10 cellular contexts compared by ENCODE assay signal in the genomic region with DNA sequence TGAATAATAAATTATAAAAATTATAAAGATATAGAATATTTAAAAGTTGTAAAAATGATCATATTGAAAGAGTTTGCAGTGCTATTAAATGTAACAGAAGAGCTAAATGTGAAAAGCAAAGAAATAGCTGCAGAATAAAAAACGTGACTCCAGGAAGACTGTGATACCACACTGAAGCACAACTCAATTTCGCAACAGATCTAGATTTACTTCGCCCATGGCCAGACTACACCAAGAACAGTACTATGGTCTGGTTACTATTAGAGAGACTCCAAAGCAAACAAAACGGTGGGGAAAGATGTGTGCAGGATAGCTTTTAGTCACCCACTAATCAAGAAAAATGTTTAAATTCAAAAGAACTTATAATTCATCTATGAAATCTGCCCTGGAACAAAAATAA. TPM values are rescaled to one million over a fixed set of nuclear protein-coding genes. Genes with fewer than 3 reads are reported as not detected.
DNase-seq lines count a peak whose midpoint lies in the region; ATAC-seq, FAIRE-seq and TF ChIP-seq lines count a peak whose summit lies in the region.
"Had no signal": no experiment of that assay in that cellular context is flagged by ENCODE, and none has a peak within 500 bp of the region (broad histone marks: within the 10 kb centered on the region; RNA-seq: fewer than 3 reads in every experiment).

No MANE protein-coding gene starts in this region.

- POLR2A ChIA-PET in GM12878 (lab: Charles Lee) = interaction anchor here (0.8 to 1.7 kb wide), 2 partner anchors 37 to 39 kb away, joined by 3 to 4 read pairs; no protein-coding TSS in a partner anchor

- DNase-seq in GM03348 (ENCODE audit: low spot score) (peak; percentile 43), MV-4-11 (lab: John Stamatoyannopoulos, UW) (peak; percentile 56), GM12878 (ENCODE audit: low read depth, low spot score) (no peak), left cardiac atrium (no peak)
- DNase-seq: activated CD4-positive, alpha-beta T cell treated with anti-CD3 and anti-CD28 coated beads for 1 hour; NCI-H1694 treated with DMSO at 0.1 percent for 48 hours had no signal

- H3K4me3 Mint-ChIP-seq in nephron = peak overlapping the region; percentile 83 to 99 (median 95)

- H3K9me3 Mint-ChIP-seq in nephron = no peaks in the 10 kb centered on the region

- no peaks in the 10 kb centered on the region for H3K27me3 ChIP-seq in GM12878 (replicated peaks in 1 of 2; ENCODE audit: control insufficient read depth in 2 of 2, insufficient read depth in 2 of 2, low read length in 1 of 2)

- H3K4me2 ChIP-seq in GM12878 (ENCODE audit: control insufficient read depth, insufficient read depth) = peak overlapping the region; percentile 72; the same call in 1 of the 2 replicates

- no peaks in the 10 kb centered on the region for H3K9me3 ChIP-seq in GM12878 (replicated peaks; ENCODE audit: control insufficient read depth, insufficient read depth, low read length)

- ATAC-seq in GM12878 (no peak), GM19328 (IDR thresholded peaks at IDR 0.05; ENCODE audit: unreplicated experiment) (no peak), left cardiac atrium (no peak), HG03457 (IDR thresholded peaks at IDR 0.05; ENCODE audit: unreplicated experiment) (no peak)

- H3K27ac Mint-ChIP-seq in nephron = peak overlapping the region; percentile 31 to 91 (median 40)

- no peak overlapping the region for H2AFZ ChIP-seq in GM12878 (ENCODE audit: control insufficient read depth, low read depth, low read length)

- peaks cover 4% of the 10 kb centered on the region for H3K27me3 Mint-ChIP-seq in nephron (ENCODE audit: low read depth)

- no peaks in the 10 kb centered on the region for H4K20me1 ChIP-seq in GM12878 (ENCODE audit: control insufficient read depth, insufficient read depth)

- CTCF ChIA-PET in GM12878 (lab: Yijun Ruan, JAX) = interaction anchor here (1.4 kb wide), 1 partner anchor 45 kb away, joined by 3 read pairs; no protein-coding TSS in a partner anchor

- RAD21 ChIA-PET in GM12878 (lab: Charles Lee; ENCODE audit: unreplicated experiment) = interaction anchor here (0.6 to 3.2 kb wide), 3 partner anchors 53 to 90 kb away, joined by 3 to 33 read pairs (median 3); no protein-coding TSS in a partner anchor

- no peak overlapping the region for H3K27ac ChIP-seq in GM12878 (ENCODE audit: control insufficient read depth, insufficient read depth)

- BruUV-seq in GM12878 (replicated peaks; lab: Mats Ljungman, UMichigan) = no TSS peak

- no peaks in the 10 kb centered on the region for H3K36me3 ChIP-seq in GM12878 (ENCODE audit: control insufficient read depth in 2 of 2, insufficient read depth in 2 of 2, low read length in 1 of 2)

- no peaks in the 10 kb centered on the region; the same call in 1 of the 2 replicates for H3K4me1 ChIP-seq in GM12878 (ENCODE audit: control insufficient read depth, insufficient read depth, low read length)

- intact Hi-C loops in GM12878 (cut with micrococcal nuclease; ENCODE audit: unreplicated experiment) = loop anchor here (5.0 kb wide), 1 partner anchor 76 kb away; no protein-coding TSS in a partner anchor
- intact Hi-C loops in left cardiac atrium (cut with DNase I) = loop anchor here in 1 of 2 donors (5.0 to 10.0 kb wide), 2 partner anchors 79 to 104 kb away; no protein-coding TSS in a partner anchor

- H3K9ac ChIP-seq in GM12878 (ENCODE audit: control insufficient read depth, insufficient read depth, low read length) = no peak overlapping the region

- TF ChIP-seq EP300 in GM12878 (IDR thresholded peaks at IDR 0.05; ENCODE audit: borderline replicate concordance in 1 of 2, control insufficient read depth in 1 of 2, low read depth in 2 of 2, low read length in 2 of 2) = no peak

- 0 out of 2 replicates have a peak overlapping the region, but pooled peaks have one; percentile 84 for H3K4me3 ChIP-seq in GM12878
- H3K4me3 ChIP-seq: lung had no signal

- no peak for FAIRE-seq in GM12878 (lab: Jason Lieb, UNC)

- no peaks in the 10 kb centered on the region for H3K36me3 Mint-ChIP-seq in nephron (ENCODE audit: low read depth)

- no peak for TF ChIP-seq POLR2A in GM12878 (IDR thresholded peaks at IDR 0.05; ENCODE audit: low read depth, low read length)

- 92% methylated on average over 4 of the region's 4 CpGs for WGBS in GM12878 (ENCODE audit: insufficient coverage, insufficient replicate concordance, low lambda C conversion rate, missing lambda C conversion rate)

- SMC1A ChIA-PET in GM12878 (lab: Charles Lee; ENCODE audit: uncharacterized antibody, unreplicated experiment) = interaction anchor here (0.6 to 3.3 kb wide), 7 partner anchors 24 to 183 kb away, joined by 3 to 12 read pairs (median 4); no protein-coding TSS in a partner anchor

- in situ Hi-C loops in GM12878 (cut with MboI) = no loop called here

- H3K79me2 ChIP-seq in GM12878 (ENCODE audit: control insufficient read depth, insufficient read depth, low read length) = peaks cover 50% of the 10 kb centered on the region

- no peak for TF ChIP-seq RAD21 in GM12878 (IDR thresholded peaks at IDR 0.05; ENCODE audit: insufficient read depth, low read depth, low read length)

- peaks cover 63% of the 10 kb centered on the region for H3K4me1 Mint-ChIP-seq in nephron

- TF ChIP-seq CTCF in GM12878 (IDR thresholded peaks at IDR 0.05 in 2 of 3, conservative IDR thresholded peaks at IDR 0.05 in 1 of 3; ENCODE audit: control insufficient read depth in 2 of 3, extremely low read depth in 1 of 3, insufficient read depth in 1 of 3, low read depth in 3 of 3, low read length in 3 of 3) (no peak), nephron (IDR thresholded peaks at IDR 0.05; ENCODE audit: unreplicated experiment in 3 of 3) (no peak)

TF ChIP-seq in GM12878, 131 proteins besides CTCF, POLR2A, EP300 and RAD21:
- no peak for TF ChIP-seq SUPT20H (IDR thresholded peaks at IDR 0.05; ENCODE audit: borderline replicate concordance, control insufficient read depth, low read depth, low read length)
- TF ChIP-seq ZZZ3 (IDR thresholded peaks at IDR 0.05; ENCODE audit: control insufficient read depth, insufficient read length, low read depth) = no peak
- TF ChIP-seq SMAD5 (IDR thresholded peaks at IDR 0.05; ENCODE audit: low read depth) = no peak
- TF ChIP-seq ZNF207 (IDR thresholded peaks at IDR 0.05; ENCODE audit: borderline replicate concordance) = no peak
- no peak for TF ChIP-seq TCF7 (IDR thresholded peaks at IDR 0.05; ENCODE audit: borderline replicate concordance)
- no peak for TF ChIP-seq SREBF2 (IDR thresholded peaks at IDR 0.05; ENCODE audit: low read length)
- no peak for TF ChIP-seq ZNF384 (IDR thresholded peaks at IDR 0.05; ENCODE audit: borderline replicate concordance, low read depth, low read length)
- TF ChIP-seq RB1 (IDR thresholded peaks at IDR 0.05; ENCODE audit: borderline replicate concordance) = no peak
- TF ChIP-seq MXI1 (IDR thresholded peaks at IDR 0.05; ENCODE audit: low read depth, low read length) = no peak
- no peak for TF ChIP-seq MYC (IDR thresholded peaks at IDR 0.05; ENCODE audit: insufficient read depth, insufficient read length, insufficient replicate concordance, low read length, severe bottlenecking)
- no peak for TF ChIP-seq MEF2A (IDR thresholded peaks at IDR 0.05; ENCODE audit: insufficient read depth, low read depth, low read length)
- TF ChIP-seq KLF5 (IDR thresholded peaks at IDR 0.05; ENCODE audit: partially characterized antibody) = no peak

RNA-seq across cellular contexts. Expression of a gene that starts 1.9 kb away (rescaled TPM):
- 309 and 346 TPM in 2 replicates for total RNA-seq in GM12878 (2013; cell fraction: nucleolus; rRNA removed)
- total RNA-seq in GM12878 (2014; rRNA removed) (19.5 and 20.7 TPM in 2 replicates), GM12878 (2014; rRNA removed; fragmentation: Illumina TruSeq; extraction: Trizol) (18.2 and 18.4 TPM in 2 replicates), GM12878 (2021) (25.5 and 27.2 TPM in 2 replicates), left cardiac atrium (10 to 100 TPM; 35.6 to 36.5 TPM)
- 6.9 TPM for polyA plus RNA-seq in GM12878 (2011; ENCODE audit: low read depth)
- polyA plus RNA-seq in GM12878 (2011; rRNA removed) (13.9 and 15.4 TPM in 2 replicates), GM12878 (2014; fragmentation: Illumina TruSeq; extraction: Trizol) (14.6 and 16.8 TPM in 2 replicates), GM12878 (2014; fragmentation: Nextera tagmentation; extraction: Ambion mirVana) (10 to 100 TPM in 1 of 2 experiments, 1 to 10 TPM in 1; 4.3 to 15.9 TPM), GM12878 (2014; rRNA removed) (8.9 and 10.2 TPM in 2 replicates), GM12878 (2016; fragmentation: Nextera tagmentation; extraction: Ambion mirVana) (10 to 100 TPM; 22.2 to 24.3 TPM)
- 9.8 and 12.3 TPM in 2 replicates for polyA plus RNA-seq in GM12878 (2011; cell fraction: cytosol; rRNA removed)
- 68.3 and 78.2 TPM in 2 replicates for polyA plus RNA-seq in GM12878 (2011; cell fraction: nucleus; rRNA removed)
- polyA plus RNA-seq in GM12878 (2012) = 10.6 and 12.7 TPM in 2 replicates
- polyA minus RNA-seq in GM12878 (2011; rRNA and poly(A)+ RNA removed) = 43.4 and 49.9 TPM in 2 replicates
- 7.6 and 10.3 TPM in 2 replicates for polyA minus RNA-seq in GM12878 (2011; cell fraction: cytosol; rRNA and poly(A)+ RNA removed)
- 84.5 and 98.4 TPM in 2 replicates for polyA minus RNA-seq in GM12878 (2011; cell fraction: nucleus; rRNA and poly(A)+ RNA removed)

Comparison
In these comparisons a context has a peak if more than half of its experiments do, and no peak if none do; other contexts are left out.
1. DNase-seq: peak in GM03348 (single experiment) and MV-4-11 (single experiment); none in GM12878 (single experiment) and left cardiac atrium (single experiment).